ENCODE assay signal across 11 cellular contexts in genomic region chr1:183932412-183932811, GRCh38.
DNase-seq lines count a peak whose midpoint lies in the region; ATAC-seq and TF ChIP-seq lines count a peak whose summit lies in the region.
"Had no signal": no experiment of that assay in that cellular context is flagged by ENCODE, and none has a peak within 500 bp of the region (broad histone marks: within the 10 kb centered on the region; RNA-seq: fewer than 3 reads in every experiment).

No MANE protein-coding gene starts in this region.

- ATAC-seq in HG02759 (IDR thresholded peaks at IDR 0.05; ENCODE audit: unreplicated experiment) (no peak), HG02884 (IDR thresholded peaks at IDR 0.05; ENCODE audit: unreplicated experiment) (no peak)
- ATAC-seq: T-helper 17 cell had no signal

- intact Hi-C loops in left ventricle myocardium inferior (cut with micrococcal nuclease) = no loop called here
- intact Hi-C loops in posterior vena cava (cut with DNase I) = loop anchor here in 1 of 2 donors (5.0 kb wide), 1 partner anchor 1245 kb away; no protein-coding TSS in a partner anchor

- H3K36me3 ChIP-seq in left ventricle myocardium inferior = peaks cover 24% of the 10 kb centered on the region

- H3K4me3 ChIP-seq in left ventricle myocardium inferior = peak overlapping the region; percentile 19

- TF ChIP-seq CTCF in left ventricle myocardium inferior (IDR thresholded peaks at IDR 0.05; ENCODE audit: borderline replicate concordance) = no peak

- H3K27ac ChIP-seq in left ventricle myocardium inferior (replicated peaks) = peak overlapping the region; percentile 67

- peaks cover 23% of the 10 kb centered on the region for H3K4me1 ChIP-seq in left ventricle myocardium inferior

- DNase-seq in C1 segment of cervical spinal cord (lab: John Stamatoyannopoulos, UW) (peak in 13 of 14 donors; percentile 22 to 84 (median 66)), brain pericyte (ENCODE audit: low read depth, low spot score) (peak; percentile 61), left ventricle myocardium inferior (peak; percentile 88), posterior vena cava (ENCODE audit: low spot score) (peak; percentile 94), NOMO-1 treated with dmso at 0.1 percent for 144 hours (lab: John Stamatoyannopoulos, UW; ENCODE audit: unreplicated experiment) (no peak)
- DNase-seq in activated naive CD4-positive, alpha-beta T cell treated with Interleukin-2 at 50 U/mL for 16 hours = no peak
- DNase-seq: activated naive CD4-positive, alpha-beta T cell; NCI-H146; T-helper 17 cell had no signal

- H3K9me3 ChIP-seq in left ventricle myocardium inferior (replicated peaks) = no peaks in the 10 kb centered on the region

- no peaks in the 10 kb centered on the region for H3K27me3 ChIP-seq in left ventricle myocardium inferior (ENCODE audit: low read depth)

Comparison
In these comparisons a context has a peak if more than half of its experiments do, and no peak if none do; other contexts are left out.
1. DNase-seq: peak in C1 segment of cervical spinal cord (13 of 14), brain pericyte (single experiment), left ventricle myocardium inferior (single experiment) and posterior vena cava (single experiment); none in NOMO-1 treated with dmso at 0.1 percent for 144 hours (single experiment) and activated naive CD4-positive, alpha-beta T cell treated with Interleukin-2 at 50 U/mL for 16 hours (single experiment).